Comparison of ENCODE assay signal across 11 cellular contexts in genomic region chr10:114412907-114413386, GRCh38. TPM values are rescaled to one million over a fixed set of nuclear protein-coding genes. Genes with fewer than 3 reads are reported as not detected.
DNase-seq lines count a peak whose midpoint lies in the region; ATAC-seq and TF ChIP-seq lines count a peak whose summit lies in the region.
"Had no signal": no experiment of that assay in that cellular context is flagged by ENCODE, and none has a peak within 500 bp of the region (broad histone marks: within the 10 kb centered on the region; RNA-seq: fewer than 3 reads in every experiment).

No MANE protein-coding gene starts in this region.

- H3K4me1 Mint-ChIP-seq in activated naive CD8-positive, alpha-beta T cell treated with anti-CD3 and anti-CD28 coated beads, Interleukin-2, amount 50 U/mL, for 24 hours = no peaks in the 10 kb centered on the region
- H3K4me1 Mint-ChIP-seq in naive thymus-derived CD4-positive, alpha-beta T cell = peaks cover 0 to 1% (median 0%) of the 10 kb centered on the region in 7 donors
- H3K4me1 Mint-ChIP-seq: activated naive CD4-positive, alpha-beta T cell treated with anti-CD3 and anti-CD28 coated beads, Interleukin-2, amount 50 U/mL, for 24 hours had no signal

- H3K4me3 Mint-ChIP-seq in activated naive CD8-positive, alpha-beta T cell treated with anti-CD3 and anti-CD28 coated beads, Interleukin-2, amount 50 U/mL, for 24 hours = no peak overlapping the region
- H3K4me3 Mint-ChIP-seq in naive thymus-derived CD4-positive, alpha-beta T cell = no peak overlapping the region
- H3K4me3 Mint-ChIP-seq: activated naive CD4-positive, alpha-beta T cell treated with anti-CD3 and anti-CD28 coated beads, Interleukin-2, amount 50 U/mL, for 24 hours; endodermal cell had no signal

- WGBS in adrenal gland, 4 donors = 18 to 32% (median 27%) methylated on average over 5 of the region's 5 CpGs
- 16 to 24% methylated on average over 5 of the region's 5 CpGs for WGBS in heart right ventricle, 2 donors

- peaks cover 21% of the 10 kb centered on the region; the same call in 1 of the 2 replicates for H3K27me3 ChIP-seq in HCT116 (ENCODE audit: insufficient read depth, low read length)
- peaks cover 7% of the 10 kb centered on the region for H3K27me3 ChIP-seq in adrenal gland
- H3K27me3 ChIP-seq in heart right ventricle = peaks cover 0 to 3% (median 0%) of the 10 kb centered on the region in 7 donors
- H3K27me3 ChIP-seq in naive thymus-derived CD4-positive, alpha-beta T cell (ENCODE audit: control insufficient read depth in 2 of 2, insufficient read depth in 2 of 2, low read length in 2 of 2) = no peaks in the 10 kb centered on the region

- H3K27ac ChIP-seq in HCT116 (ENCODE audit: low read depth, low read length) (peak overlapping the region; percentile 25; the same call in 1 of the 2 replicates), adrenal gland (peak overlapping the region in 1 of 5 donors; percentile 50), heart right ventricle (peak overlapping the region in 7 of 10 donors; percentile 6 to 61 (median 28))
- no peak overlapping the region for H3K27ac ChIP-seq in naive thymus-derived CD4-positive, alpha-beta T cell (ENCODE audit: low read depth, low read length)

- POLR2A ChIA-PET in HCT116 (lab: Charles Lee) = no interaction called here
- POLR2A ChIA-PET in naive thymus-derived CD4-positive, alpha-beta T cell (lab: Charles Lee) = no interaction called here

- RAD21 ChIA-PET in HCT116 (lab: Charles Lee; ENCODE audit: low non-redundant PET in 1 of 2, low total read pairs in 2 of 2, uncharacterized antibody in 2 of 2, unreplicated experiment in 2 of 2) = no interaction called here

- CTCF ChIA-PET in HCT116 (lab: Charles Lee) = interaction anchor here (0.7 kb wide), 1 partner anchor 16 kb away, joined by 3 read pairs; no protein-coding TSS in a partner anchor
- CTCF ChIA-PET in naive thymus-derived CD4-positive, alpha-beta T cell (lab: Charles Lee) = no interaction called here

- no peaks in the 10 kb centered on the region for H3K9me3 Mint-ChIP-seq in activated naive CD8-positive, alpha-beta T cell treated with anti-CD3 and anti-CD28 coated beads, Interleukin-2, amount 50 U/mL, for 24 hours
- H3K9me3 Mint-ChIP-seq in naive thymus-derived CD4-positive, alpha-beta T cell = peaks cover 0 to 4% (median 0%) of the 10 kb centered on the region in 11 donors
- H3K9me3 Mint-ChIP-seq: activated naive CD4-positive, alpha-beta T cell treated with anti-CD3 and anti-CD28 coated beads, Interleukin-2, amount 50 U/mL, for 24 hours; endodermal cell had no signal

- no peak for TF ChIP-seq CTCF in HCT116 (IDR thresholded peaks at IDR 0.05 in 2 of 3, conservative IDR thresholded peaks at IDR 0.05 in 1 of 3; ENCODE audit: borderline replicate concordance in 1 of 3, insufficient read depth in 1 of 3, low read depth in 2 of 3, low read length in 2 of 3)
- TF ChIP-seq CTCF in adrenal gland (IDR thresholded peaks at IDR 0.05) = no peak
- TF ChIP-seq CTCF in heart right ventricle (IDR thresholded peaks at IDR 0.05) = no peak

- H4K20me1 ChIP-seq in HCT116 (ENCODE audit: insufficient read depth) = no peaks in the 10 kb centered on the region

- no TSS peak for BruUV-seq in HCT116 (replicated peaks; lab: Mats Ljungman, UMichigan)

- H2AFZ ChIP-seq in HCT116 (ENCODE audit: low read depth, low read length, poor library complexity, severe bottlenecking) = peak overlapping the region; percentile 94

- DNase-seq in HCT116 (ENCODE audit: low read depth, low spot score) (peak; percentile 27), adrenal gland (peak in 6 of 7 donors; percentile 24 to 67 (median 44)), heart right ventricle (no peak), sciatic nerve (ENCODE audit: low spot score) (peak; percentile 59), NCI-H510A (lab: John Stamatoyannopoulos, UW) (no peak)
- no peak for DNase-seq in activated naive CD8-positive, alpha-beta T cell treated with anti-CD3 and anti-CD28 coated beads, Interleukin-2, amount 50 U/mL, for 24 hours
- DNase-seq in naive thymus-derived CD4-positive, alpha-beta T cell = no peak
- DNase-seq: activated CD4-positive, alpha-beta T cell treated with anti-CD3 and anti-CD28 coated beads, Interleukin-2, amount 50 U/mL, for 1 hour; endodermal cell had no signal

- TF ChIP-seq RAD21 in HCT116 (IDR thresholded peaks at IDR 0.05; ENCODE audit: low read depth) = no peak

- TF ChIP-seq POLR2A in HCT116 (IDR thresholded peaks at IDR 0.05; ENCODE audit: borderline replicate concordance, extremely low read depth, insufficient read depth, insufficient read length) (no peak), adrenal gland (IDR thresholded peaks at IDR 0.05) (no peak)

- no peaks in the 10 kb centered on the region for H3K36me3 Mint-ChIP-seq in activated naive CD8-positive, alpha-beta T cell treated with anti-CD3 and anti-CD28 coated beads, Interleukin-2, amount 50 U/mL, for 24 hours (ENCODE audit: low read depth)
- H3K36me3 Mint-ChIP-seq in naive thymus-derived CD4-positive, alpha-beta T cell = peaks cover 0 to 7% (median 0%) of the 10 kb centered on the region in 5 donors
- H3K36me3 Mint-ChIP-seq: activated naive CD4-positive, alpha-beta T cell treated with anti-CD3 and anti-CD28 coated beads, Interleukin-2, amount 50 U/mL, for 24 hours had no signal

- ATAC-seq in HCT116 = peak; percentile 55
- ATAC-seq in heart right ventricle = peak; percentile 45 to 74 (median 60)
- peak; percentile 79 for ATAC-seq in sciatic nerve
- ATAC-seq in activated naive CD8-positive, alpha-beta T cell treated with anti-CD3 and anti-CD28 coated beads, Interleukin-2, amount 50 U/mL, for 24 hours = no peak
- ATAC-seq in naive thymus-derived CD4-positive, alpha-beta T cell = no peak
- ATAC-seq in HG02623 (IDR thresholded peaks at IDR 0.05; ENCODE audit: unreplicated experiment) = no peak

- H3K9me3 ChIP-seq in HCT116 (ENCODE audit: control insufficient read depth in 1 of 2, insufficient read depth in 1 of 2, low read depth in 1 of 2, low read length in 2 of 2) (no peaks in the 10 kb centered on the region), adrenal gland (replicated peaks in 1 of 3) (no peaks in the 10 kb centered on the region), heart right ventricle (no peaks in the 10 kb centered on the region)
- H3K9me3 ChIP-seq in naive thymus-derived CD4-positive, alpha-beta T cell (ENCODE audit: control insufficient read depth in 2 of 3, low read length in 3 of 3) = no peaks in the 10 kb centered on the region

- H3K4me3 ChIP-seq in HCT116 (replicated peaks in 1 of 2; ENCODE audit: low read depth in 1 of 2, low read length in 2 of 2) (0 out of 4 replicates have a peak overlapping the region, but pooled peaks of 1 of the 2 experiments have one; percentile 5), adrenal gland (no peak overlapping the region), heart right ventricle (no peak overlapping the region)
- H3K4me3 ChIP-seq in naive thymus-derived CD4-positive, alpha-beta T cell (ENCODE audit: low read length) = no peak overlapping the region

- peaks cover 25% of the 10 kb centered on the region for H3K27me3 Mint-ChIP-seq in activated naive CD8-positive, alpha-beta T cell treated with anti-CD3 and anti-CD28 coated beads, Interleukin-2, amount 50 U/mL, for 24 hours
- peaks cover 33 to 40% (median 37%) of the 10 kb centered on the region in 5 donors for H3K27me3 Mint-ChIP-seq in naive thymus-derived CD4-positive, alpha-beta T cell

- H3K4me2 ChIP-seq in HCT116 (ENCODE audit: low read length) = peak overlapping the region; percentile 59

- H3K36me3 ChIP-seq in HCT116 (ENCODE audit: control insufficient read depth in 1 of 2, insufficient read depth in 2 of 2, low read length in 2 of 2) (no peaks in the 10 kb centered on the region), adrenal gland (replicated peaks in 1 of 2) (no peaks in the 10 kb centered on the region), heart right ventricle (no peaks in the 10 kb centered on the region)
- no peaks in the 10 kb centered on the region for H3K36me3 ChIP-seq in naive thymus-derived CD4-positive, alpha-beta T cell (ENCODE audit: control insufficient read depth in 2 of 3, insufficient read depth in 3 of 3, low read length in 3 of 3)

- H3K9me2 ChIP-seq in HCT116 (ENCODE audit: insufficient read depth) = no peaks in the 10 kb centered on the region

- no peaks in the 10 kb centered on the region for H3K79me2 ChIP-seq in HCT116 (ENCODE audit: insufficient read depth, low read length)

- H3K27ac Mint-ChIP-seq in activated naive CD8-positive, alpha-beta T cell treated with anti-CD3 and anti-CD28 coated beads, Interleukin-2, amount 50 U/mL, for 24 hours = no peak overlapping the region
- no peak overlapping the region for H3K27ac Mint-ChIP-seq in naive thymus-derived CD4-positive, alpha-beta T cell
- H3K27ac Mint-ChIP-seq: activated naive CD4-positive, alpha-beta T cell treated with anti-CD3 and anti-CD28 coated beads, Interleukin-2, amount 50 U/mL, for 24 hours; endodermal cell had no signal

- peaks cover 13 to 20% of the 10 kb centered on the region in 2 experiments for H3K4me1 ChIP-seq in HCT116 (ENCODE audit: control insufficient read depth in 1 of 2, insufficient read depth in 2 of 2, low read length in 2 of 2)
- H3K4me1 ChIP-seq in adrenal gland (replicated peaks in 1 of 2) = peaks cover 0 to 12% of the 10 kb centered on the region in 2 donors
- H3K4me1 ChIP-seq in heart right ventricle = peaks cover 0 to 29% (median 14%) of the 10 kb centered on the region in 9 donors
- no peaks in the 10 kb centered on the region for H3K4me1 ChIP-seq in naive thymus-derived CD4-positive, alpha-beta T cell (ENCODE audit: control insufficient read depth in 2 of 2, insufficient read depth in 2 of 2, low read length in 2 of 2)

- H3K9ac ChIP-seq in HCT116 (ENCODE audit: low read length) = no peak overlapping the region

- intact Hi-C loops in HCT116 (cut with micrococcal nuclease) (no loop called here), adrenal gland (cut with DNase I) (no loop called here), heart right ventricle (cut with DNase I) (no loop called here), sciatic nerve (cut with DNase I) (no loop called here)
- intact Hi-C loops in naive thymus-derived CD4-positive, alpha-beta T cell (cut with micrococcal nuclease) = no loop called here

TF ChIP-seq in HCT116, 20 proteins besides CTCF, POLR2A, EP300 and RAD21:
- TF ChIP-seq CEBPB (IDR thresholded peaks at IDR 0.05; ENCODE audit: low read depth) (peak; percentile 54), POLR2AphosphoS5 (IDR thresholded peaks at IDR 0.05; ENCODE audit: low read depth, low read length) (peak; percentile 16; the same call in 1 of the 2 replicates), FOSL1 (IDR thresholded peaks at IDR 0.05; ENCODE audit: low read depth) (no peak)

RNA-seq across cellular contexts. Expression of gene AFAP1L2, which starts 8.6 kb away (rescaled TPM):
- total RNA-seq in HCT116 (2021; ENCODE audit: unreplicated experiment) = 0.93 TPM
- polyA plus RNA-seq in HCT116 (2012) = 0.59 and 0.68 TPM in 2 replicates
- 1 to 10 TPM; 1.7 to 9.4 (median 4.5) TPM for total RNA-seq in adrenal gland
- 1 to 10 TPM; 1.4 to 3.2 (median 2.5) TPM for polyA plus RNA-seq in adrenal gland
- total RNA-seq in heart right ventricle = 1 to 10 TPM; 2.9 to 5.0 (median 4.5) TPM
- 1 to 10 TPM; 3.0 to 3.6 TPM for polyA plus RNA-seq in heart right ventricle
- total RNA-seq in sciatic nerve = 144 TPM
- 1 to 10 TPM in 3 of 5 experiments, under 1 TPM in 2; 0.56 to 3.0 (median 1.5) TPM for total RNA-seq in naive thymus-derived CD4-positive, alpha-beta T cell
- 1 to 10 TPM in 1 of 2 donors, under 1 TPM in 1; 0.66 to 1.6 TPM for polyA plus RNA-seq in naive thymus-derived CD4-positive, alpha-beta T cell

Comparison
In these comparisons a context has a peak if more than half of its experiments do, and no peak if none do; other contexts are left out.
1. ATAC-seq: peak in HCT116 (single experiment), heart right ventricle (8 of 8) and sciatic nerve (single experiment); none in activated naive CD8-positive, alpha-beta T cell treated with anti-CD3 and anti-CD28 coated beads, Interleukin-2, amount 50 U/mL, for 24 hours (single experiment), naive thymus-derived CD4-positive, alpha-beta T cell (single experiment) and HG02623 (single experiment).
2. DNase-seq: peak in HCT116 (single experiment), adrenal gland (6 of 7) and sciatic nerve (single experiment); none in heart right ventricle (0 of 2), NCI-H510A (single experiment), activated naive CD8-positive, alpha-beta T cell treated with anti-CD3 and anti-CD28 coated beads, Interleukin-2, amount 50 U/mL, for 24 hours (single experiment) and naive thymus-derived CD4-positive, alpha-beta T cell (0 of 9).
3. RNA of gene AFAP1L2, which starts 8.6 kb away (total RNA-seq): 144 TPM in sciatic nerve (single experiment); 1.7 to 9.4 TPM in adrenal gland, 2.9 to 5.0 TPM in heart right ventricle, 0.56 to 3.0 TPM in naive thymus-derived CD4-positive, alpha-beta T cell and 0.93 TPM in HCT116 (single experiment); every median in the first group is over 10 times any median in the second.